18 cellular contexts compared by ENCODE assay signal in the genomic region with DNA sequence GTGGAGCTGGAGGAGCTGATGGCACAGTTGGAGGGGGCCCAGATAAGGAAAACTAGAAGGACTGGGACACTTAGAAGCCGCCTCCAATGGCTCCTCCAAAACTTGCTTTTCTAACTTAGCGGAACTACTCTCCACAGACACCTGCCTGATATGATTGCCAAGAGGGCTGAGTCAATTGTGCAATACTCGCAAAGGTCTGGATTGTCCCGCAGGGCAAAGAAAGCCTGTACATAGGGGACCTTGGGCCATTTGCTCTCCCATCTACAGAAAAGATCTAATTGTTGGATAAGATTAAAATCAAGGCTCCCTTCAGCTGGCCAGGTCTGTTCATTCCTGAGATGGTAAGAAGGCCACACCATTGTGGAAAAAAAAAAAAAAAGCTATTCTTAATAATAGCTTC.
"Had no signal": no experiment of that assay in that cellular context is flagged by ENCODE, and none has a peak within 500 bp of the region (broad histone marks: within the 10 kb centered on the region; RNA-seq: fewer than 3 reads in every experiment).

No MANE protein-coding gene starts in this region.

- H3K27ac ChIP-seq: heart right ventricle, left ventricle myocardium inferior, neutrophil, right atrium auricular region, suprapubic skin, thyroid gland had no signal

- H3K4me2 ChIP-seq: smooth muscle cell had no signal

- H3K4me1 ChIP-seq: left ventricle myocardium inferior, right atrium auricular region had no signal

- ATAC-seq: esophagus mucosa; heart right ventricle; naive thymus-derived CD8-positive, alpha-beta T cell; stimulated activated naive CD8-positive, alpha-beta T cell treated with anti-CD3 and anti-CD28 coated beads, Interleukin-15, Interleukin-2, amounts not matched to agents 100 U/mL and 50 U/mL, for 24 hours had no signal

- FAIRE-seq: endometrium, frontal cortex, islet of Langerhans had no signal

- H3K4me3 ChIP-seq: heart right ventricle, left ventricle myocardium inferior, right atrium auricular region, smooth muscle cell, suprapubic skin, thyroid gland had no signal

- H3K27me3 ChIP-seq: neutrophil, right atrium auricular region, suprapubic skin, thyroid gland had no signal

- DNase-seq: cortex of kidney; effector memory CD4-positive, alpha-beta T cell; heart right ventricle; hypothalamus; left ventricle myocardium inferior; naive thymus-derived CD8-positive, alpha-beta T cell; posterior cingulate gyrus; stimulated activated CD4-positive, alpha-beta T cell treated with anti-CD3 and anti-CD28 coated beads, Interleukin-2, amount 100 ng/mL, for 48 hours; stimulated activated naive CD8-positive, alpha-beta T cell treated with anti-CD3 and anti-CD28 coated beads, Interleukin-15, Interleukin-2, amounts not matched to agents 100 U/mL and 50 U/mL, for 24 hours had no signal

- H3K36me3 ChIP-seq: heart right ventricle, left ventricle myocardium inferior, neutrophil, right atrium auricular region, suprapubic skin, thyroid gland had no signal

- H3K9me3 ChIP-seq: heart right ventricle, left ventricle myocardium inferior, neutrophil, right atrium auricular region, suprapubic skin, thyroid gland had no signal
